In the genomic region with DNA sequence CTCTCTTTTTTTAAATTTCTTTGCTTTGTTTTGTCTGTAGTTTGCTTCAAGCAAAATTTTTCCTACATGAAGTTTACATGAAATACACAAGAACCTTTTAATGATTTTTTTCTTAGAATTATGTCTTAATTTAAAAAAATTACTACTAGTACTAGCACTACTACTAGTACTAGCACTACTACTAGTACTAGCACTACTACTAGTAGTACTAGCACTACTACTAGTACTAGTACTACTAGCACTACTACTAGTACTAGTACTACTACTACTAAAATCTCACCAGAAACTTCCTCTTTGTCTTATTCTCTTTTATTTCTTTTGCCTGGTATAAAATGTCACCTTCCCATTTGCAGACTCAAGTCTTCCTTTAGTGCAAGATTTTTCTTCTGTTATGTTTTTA, we compare ENCODE assay signal across 10 cellular contexts.
"Had no signal": no experiment of that assay in that cellular context is flagged by ENCODE, and none has a peak within 500 bp of the region (broad histone marks: within the 10 kb centered on the region; RNA-seq: fewer than 3 reads in every experiment).

No MANE protein-coding gene starts in this region.

- H3K4me3 ChIP-seq: GM23248, HAP-1 had no signal

- H3K4me1 ChIP-seq: HAP-1 had no signal

- ATAC-seq: HCT116 had no signal

- H2AFZ ChIP-seq: GM23248 had no signal

- H3K36me3 ChIP-seq: HAP-1 had no signal

- H3K4me1 Mint-ChIP-seq: H9 had no signal

- H3K27ac Mint-ChIP-seq: H9, HFFc6 had no signal

- DNase-seq: GM23248, GOT3, H7, H9, HCEC 1CT, HFFc6 had no signal

- FAIRE-seq: H1, H54 had no signal

- H3K9me3 ChIP-seq: HAP-1 had no signal

- H3K4me3 Mint-ChIP-seq: H9, HFFc6 had no signal

- H3K27ac ChIP-seq: GM23248 had no signal

- H3K9ac ChIP-seq: GM23248 had no signal
